16 cellular contexts compared by ENCODE assay signal in genomic region chr9:92247981-92248380, GRCh38.
"Had no signal": no experiment of that assay in that cellular context is flagged by ENCODE, and none has a peak within 500 bp of the region (broad histone marks: within the 10 kb centered on the region; RNA-seq: fewer than 3 reads in every experiment).

No MANE protein-coding gene starts in this region.

- H3K4me3 Mint-ChIP-seq: activated CD4-positive, alpha-beta T cell treated with anti-CD3 and anti-CD28 coated beads, Interleukin-2, amount 10 ng/mL, durations not matched to agents 7 days and 5 days; activated naive CD4-positive, alpha-beta T cell treated with anti-CD3 and anti-CD28 coated beads for 36 hours; activated T-helper 17 cell treated with anti-CD3 and anti-CD28 coated beads, Interleukin-2, amount 50 U/mL, for 72 hours; central memory CD8-positive, alpha-beta T cell; dendritic cell treated with granulocyte-macrophage colony-stimulating factor and Interleukin-4, amounts not matched to agents 40 ng/mL and 50 ng/mL, for 4 days; endodermal cell; T-helper 17 cell; WTC11 had no signal

- H3K27ac Mint-ChIP-seq: activated CD4-positive, alpha-beta T cell treated with anti-CD3 and anti-CD28 coated beads, Interleukin-2, amount 10 ng/mL, durations not matched to agents 7 days and 5 days; activated naive CD4-positive, alpha-beta T cell treated with anti-CD3 and anti-CD28 coated beads for 36 hours; activated T-helper 17 cell treated with anti-CD3 and anti-CD28 coated beads, Interleukin-2, amount 50 U/mL, for 72 hours; T-helper 17 cell; WTC11 had no signal

- H3K4me1 Mint-ChIP-seq: activated CD4-positive, alpha-beta T cell treated with anti-CD3 and anti-CD28 coated beads, Interleukin-2, amount 10 ng/mL, durations not matched to agents 7 days and 5 days; activated T-helper 17 cell treated with anti-CD3 and anti-CD28 coated beads, Interleukin-2, amount 50 U/mL, for 72 hours; central memory CD8-positive, alpha-beta T cell; endodermal cell; WTC11 had no signal

- ATAC-seq: activated T-helper 17 cell treated with anti-CD3 and anti-CD28 coated beads, Interleukin-2, amount 50 U/mL, for 72 hours; body of pancreas; esophagus mucosa; lower lobe of right lung; T-helper 17 cell; WTC11 had no signal

- DNase-seq: activated CD4-positive, alpha-beta T cell treated with anti-CD3 and anti-CD28 coated beads, Interleukin-2, amount 10 ng/mL, durations not matched to agents 7 days and 5 days; activated naive CD4-positive, alpha-beta T cell treated with anti-CD3 and anti-CD28 coated beads for 36 hours; activated T-cell treated with anti-CD3 and anti-CD28 coated beads for 4 hours; body of pancreas; endodermal cell; islet precursor cell; lower lobe of right lung; midbrain; T-helper 17 cell; tibial artery; uterus had no signal

- H3K9me3 Mint-ChIP-seq: activated CD4-positive, alpha-beta T cell treated with anti-CD3 and anti-CD28 coated beads, Interleukin-2, amount 10 ng/mL, durations not matched to agents 7 days and 5 days; activated naive CD4-positive, alpha-beta T cell treated with anti-CD3 and anti-CD28 coated beads for 36 hours; activated T-helper 17 cell treated with anti-CD3 and anti-CD28 coated beads, Interleukin-2, amount 50 U/mL, for 72 hours; central memory CD8-positive, alpha-beta T cell; dendritic cell treated with granulocyte-macrophage colony-stimulating factor and Interleukin-4, amounts not matched to agents 40 ng/mL and 50 ng/mL, for 4 days; endodermal cell; WTC11 had no signal

- H3K27me3 Mint-ChIP-seq: activated CD4-positive, alpha-beta T cell treated with anti-CD3 and anti-CD28 coated beads, Interleukin-2, amount 10 ng/mL, durations not matched to agents 7 days and 5 days; activated T-helper 17 cell treated with anti-CD3 and anti-CD28 coated beads, Interleukin-2, amount 50 U/mL, for 72 hours; central memory CD8-positive, alpha-beta T cell; dendritic cell treated with granulocyte-macrophage colony-stimulating factor and Interleukin-4, amounts not matched to agents 40 ng/mL and 50 ng/mL, for 4 days; T-helper 17 cell had no signal
